In the genomic region with DNA sequence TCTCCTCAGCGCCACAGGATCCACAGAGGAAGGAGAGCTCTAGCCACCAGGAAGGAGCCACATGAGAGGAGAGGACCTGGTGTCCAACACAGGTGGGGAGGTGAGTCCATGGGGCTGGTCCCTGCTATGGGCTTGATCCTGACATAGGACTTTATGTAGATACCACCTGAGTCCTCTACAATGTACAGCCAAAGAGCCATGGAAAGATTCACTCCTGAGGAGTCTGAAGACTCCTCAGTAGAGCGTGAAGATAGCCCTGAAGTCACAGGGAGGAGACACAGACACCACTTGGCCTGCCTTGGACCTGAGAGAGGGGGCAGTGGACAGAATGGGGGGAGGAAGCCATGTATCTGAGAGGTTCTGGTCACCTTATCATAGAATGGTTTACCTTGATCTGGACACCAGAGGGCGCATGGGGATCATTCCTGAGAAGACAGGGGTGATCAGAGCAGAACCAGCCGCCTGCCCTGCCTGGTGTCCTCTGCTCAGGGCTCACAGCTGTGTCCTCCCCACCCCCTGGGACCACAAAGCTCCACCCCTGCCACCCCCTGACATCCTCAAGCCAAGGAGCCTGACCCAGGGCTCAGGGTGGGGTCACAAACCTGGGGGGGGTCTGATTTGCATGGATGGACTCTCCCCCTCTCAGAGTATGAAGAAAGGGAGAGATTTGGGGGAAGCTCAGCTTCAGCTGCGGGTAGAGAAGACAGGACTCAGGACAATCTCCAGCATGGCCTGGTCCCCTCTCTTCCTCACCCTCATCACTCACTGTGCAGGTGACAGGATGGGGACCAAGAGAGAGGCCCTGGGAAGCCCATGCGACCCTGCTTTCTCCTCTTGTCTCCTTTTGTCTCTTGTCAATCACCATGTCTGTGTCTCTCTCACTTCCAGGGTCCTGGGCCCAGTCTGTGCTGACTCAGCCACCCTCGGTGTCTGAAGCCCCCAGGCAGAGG, we compare ENCODE assay signal across 8 cellular contexts.
DNase-seq lines count a peak whose midpoint lies in the region; ATAC-seq and TF ChIP-seq lines count a peak whose summit lies in the region.

No MANE protein-coding gene starts in this region.

- no peaks in the 10 kb centered on the region for H3K36me3 ChIP-seq in psoas muscle (ENCODE audit: insufficient read depth in 1 of 2, low read depth in 1 of 2)

- peak; percentile 60 for DNase-seq in EH (ENCODE audit: low read depth)
- DNase-seq in HT-29 (ENCODE audit: low spot score) = peak; percentile 68
- DNase-seq in RKO (ENCODE audit: low spot score) = peak; percentile 66
- DNase-seq in activated T-helper 2 cell treated with anti-CD3 and anti-CD28 coated beads, Interferon-gamma antibody, Interleukin-2, Interleukin-4, amounts not matched to agents 10 μg/mL and 5 μg/mL and 100 μg/mL, durations not matched to agents 14 hours and 24 hours and 36 hours (ENCODE audit: low spot score) = peak; percentile 28
- DNase-seq in globus pallidus (ENCODE audit: low spot score) = peak; percentile 36
- peak; percentile 26 to 68 for DNase-seq in psoas muscle
- DNase-seq in NCI-H128 (lab: John Stamatoyannopoulos, UW; ENCODE audit: unreplicated experiment) = no peak

- H3K36me3 Mint-ChIP-seq in activated T-helper 2 cell treated with anti-CD3 and anti-CD28 coated beads, Interferon-gamma antibody, Interleukin-2, Interleukin-4, amounts not matched to agents 10 μg/mL and 5 μg/mL and 100 μg/mL, durations not matched to agents 14 hours and 24 hours and 36 hours (ENCODE audit: low read depth) = no peaks in the 10 kb centered on the region

- H3K27me3 ChIP-seq in psoas muscle (ENCODE audit: insufficient read depth in 3 of 3, low read length in 2 of 3) = peaks cover 0 to 17% (median 4%) of the 10 kb centered on the region in 3 donors

- no peak overlapping the region for H3K27ac Mint-ChIP-seq in activated T-helper 2 cell treated with anti-CD3 and anti-CD28 coated beads, Interferon-gamma antibody, Interleukin-2, Interleukin-4, amounts not matched to agents 10 μg/mL and 5 μg/mL and 100 μg/mL, durations not matched to agents 14 hours and 24 hours and 36 hours

- no peak overlapping the region for H3K27ac ChIP-seq in psoas muscle

- no peak overlapping the region for H3K4me3 ChIP-seq in psoas muscle

- no peaks in the 10 kb centered on the region for H3K9me3 ChIP-seq in psoas muscle

- peak in 3 of 4 donors; percentile 46 to 74 (median 55) for ATAC-seq in psoas muscle
- no peak for ATAC-seq in GM18520 (IDR thresholded peaks at IDR 0.05; ENCODE audit: unreplicated experiment)

- no peaks in the 10 kb centered on the region for H3K4me1 ChIP-seq in psoas muscle

- H3K9me3 Mint-ChIP-seq in activated T-helper 2 cell treated with anti-CD3 and anti-CD28 coated beads, Interferon-gamma antibody, Interleukin-2, Interleukin-4, amounts not matched to agents 10 μg/mL and 5 μg/mL and 100 μg/mL, durations not matched to agents 14 hours and 24 hours and 36 hours = no peaks in the 10 kb centered on the region

- WGBS in psoas muscle, 3 donors = 41 to 54% (median 50%) methylated on average over 6 to 7 of the region's 7 CpGs

- H3K27me3 Mint-ChIP-seq in activated T-helper 2 cell treated with anti-CD3 and anti-CD28 coated beads, Interferon-gamma antibody, Interleukin-2, Interleukin-4, amounts not matched to agents 10 μg/mL and 5 μg/mL and 100 μg/mL, durations not matched to agents 14 hours and 24 hours and 36 hours (ENCODE audit: low read depth) = peaks cover 14% of the 10 kb centered on the region

- H3K4me3 Mint-ChIP-seq in activated T-helper 2 cell treated with anti-CD3 and anti-CD28 coated beads, Interferon-gamma antibody, Interleukin-2, Interleukin-4, amounts not matched to agents 10 μg/mL and 5 μg/mL and 100 μg/mL, durations not matched to agents 14 hours and 24 hours and 36 hours (ENCODE audit: low read depth) = no peak overlapping the region

- H3K4me1 Mint-ChIP-seq in activated T-helper 2 cell treated with anti-CD3 and anti-CD28 coated beads, Interferon-gamma antibody, Interleukin-2, Interleukin-4, amounts not matched to agents 10 μg/mL and 5 μg/mL and 100 μg/mL, durations not matched to agents 14 hours and 24 hours and 36 hours (ENCODE audit: low read depth) = no peaks in the 10 kb centered on the region

- TF ChIP-seq CTCF in psoas muscle (IDR thresholded peaks at IDR 0.05) = peak; percentile 32

- intact Hi-C loops in activated T-helper 2 cell treated with anti-CD3 and anti-CD28 coated beads, Interferon-gamma antibody, Interleukin-2, Interleukin-4, amounts not matched to agents 10 μg/mL and 5 μg/mL and 100 μg/mL, durations not matched to agents 14 hours and 24 hours and 36 hours (cut with micrococcal nuclease) = no loop called here
- intact Hi-C loops in psoas muscle (cut with DNase I) = no loop called here
